8 cellular contexts compared by ENCODE assay signal in the genomic region with DNA sequence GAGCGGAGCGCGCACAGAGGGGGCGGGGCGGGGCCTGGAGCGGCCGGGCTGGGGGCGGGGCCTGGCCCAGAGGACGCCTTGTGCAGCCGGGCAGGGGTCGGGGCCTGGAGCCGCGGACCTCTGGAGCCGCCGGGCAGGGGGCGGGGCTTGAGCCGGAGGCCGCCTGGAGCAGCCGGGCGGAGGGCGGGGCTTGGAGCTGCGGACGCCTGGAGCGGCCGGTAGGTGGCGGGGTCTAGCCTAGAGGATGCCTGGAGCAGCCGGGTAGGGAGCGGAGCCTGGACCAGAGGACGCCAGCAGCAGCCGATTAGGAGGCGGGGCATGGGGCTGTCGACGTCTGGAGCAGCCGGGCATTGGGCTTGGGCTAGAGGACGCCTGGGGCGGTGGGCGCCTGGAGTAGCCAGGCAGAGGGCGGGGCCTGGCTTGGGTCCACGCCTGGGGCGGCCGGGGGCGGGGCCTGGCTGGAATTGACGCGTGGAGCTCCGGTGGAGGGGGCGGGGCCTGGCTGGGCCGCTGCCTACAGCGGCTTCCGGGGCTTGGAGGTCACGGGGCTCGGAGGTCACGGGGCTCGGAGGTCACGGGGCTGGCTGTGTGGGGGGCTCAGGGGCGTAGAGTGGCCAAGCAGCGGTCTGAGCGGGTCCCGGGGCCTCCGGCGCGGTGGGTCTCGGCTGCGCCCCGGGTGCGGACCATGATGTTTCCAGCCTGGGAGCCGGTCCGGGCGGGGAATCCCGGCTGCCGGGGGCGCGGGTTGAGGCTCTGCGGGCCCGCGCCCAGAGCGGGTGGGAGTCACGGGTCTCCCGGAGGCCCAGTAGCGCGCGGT. TPM values are rescaled to one million over a fixed set of nuclear protein-coding genes. Genes with fewer than 3 reads are reported as not detected.
DNase-seq lines count a peak whose midpoint lies in the region; ATAC-seq lines count a peak whose summit lies in the region.

TSS of gene ANKRD10 (minus strand) at position 13 of the 817 bp plus-strand sequence. CDS start 135 bp downstream, outside the sequence.

- peak within 1 kb of the TSS; percentile 97 for H3K4me3 Mint-ChIP-seq in memory B cell

- no peaks in the 10 kb centered on the region for H3K27me3 ChIP-seq in effector memory CD4-positive, alpha-beta T cell (replicated peaks; ENCODE audit: control insufficient read depth, insufficient read depth, low read length, poor library complexity, severe bottlenecking)

- peaks cover 42% of the 10 kb centered on the region for H3K4me1 Mint-ChIP-seq in memory B cell

- H3K4me3 ChIP-seq in effector memory CD4-positive, alpha-beta T cell (ENCODE audit: insufficient read depth, low read depth, low read length, poor library complexity, severe bottlenecking) = peak within 1 kb of the TSS; percentile 86

- POLR2A ChIA-PET in activated CD8-positive, alpha-beta memory T cell treated with anti-CD3 and anti-CD28 coated beads for 36 hours (lab: Charles Lee) = interaction anchor here (0.6 to 1.2 kb wide), 10 partner anchors 24 to 300 kb away, joined by 3 to 6 read pairs (median 4); partner anchors contain the start of gene NAXD

- H3K36me3 ChIP-seq in effector memory CD4-positive, alpha-beta T cell (ENCODE audit: control insufficient read depth, insufficient read depth, low read length) = no peaks in the 10 kb centered on the region

- DNase-seq in COR-L47 (lab: John Stamatoyannopoulos, UW) = peak; percentile 100
- DNase-seq in HT1080 (ENCODE audit: low read depth) = peak; percentile 99
- peak; percentile 98 to 99 for DNase-seq in NOMO-1 (lab: John Stamatoyannopoulos, UW; ENCODE audit: unreplicated experiment in 2 of 2)
- DNase-seq in effector memory CD4-positive, alpha-beta T cell = peak; percentile 84 to 87 (median 86)
- peak; percentile 96 to 97 for DNase-seq in memory B cell (ENCODE audit: low spot score in 2 of 2)
- peak; percentile 90 for DNase-seq in stimulated activated CD8-positive, alpha-beta memory T cell treated with anti-CD3 and anti-CD28 coated beads, Interleukin-12 subunit alpha, Interleukin-12 subunit beta, amount 100 ng/mL, for 24 hours (ENCODE audit: extremely low read depth)

- peak within 1 kb of the TSS; percentile 95 for H3K27ac Mint-ChIP-seq in memory B cell

- H3K9me3 ChIP-seq in effector memory CD4-positive, alpha-beta T cell (ENCODE audit: control insufficient read depth, low read length) = no peaks in the 10 kb centered on the region

- H3K27me3 Mint-ChIP-seq in memory B cell = no peaks in the 10 kb centered on the region

- peaks cover 2% of the 10 kb centered on the region for H3K36me3 Mint-ChIP-seq in memory B cell

- H3K9me3 Mint-ChIP-seq in memory B cell = no peaks in the 10 kb centered on the region

- H3K27ac ChIP-seq in effector memory CD4-positive, alpha-beta T cell (ENCODE audit: insufficient read depth, low read length, poor library complexity, severe bottlenecking) = peak within 1 kb of the TSS; percentile 84

- CTCF ChIA-PET in activated CD8-positive, alpha-beta memory T cell treated with anti-CD3 and anti-CD28 coated beads for 36 hours (lab: Charles Lee) = interaction anchor here (0.5 to 1.3 kb wide), 13 partner anchors 9 to 302 kb away, joined by 3 to 5 read pairs (median 3); no protein-coding TSS in a partner anchor

- ATAC-seq in GM21360 (IDR thresholded peaks at IDR 0.05; ENCODE audit: unreplicated experiment) (peak; percentile 75), memory B cell (ENCODE audit: low read depth) (peak; percentile 70)

- H3K4me1 ChIP-seq in effector memory CD4-positive, alpha-beta T cell (ENCODE audit: control insufficient read depth, insufficient read depth, low read length, poor library complexity, severe bottlenecking) = peaks cover 21% of the 10 kb centered on the region

RNA-seq across cellular contexts. Expression of gene ANKRD10, which starts in this region (rescaled TPM):
- 47.4 and 59.7 TPM in 2 replicates for total RNA-seq in HT1080 (2014; rRNA removed; shearing (Covaris generic))
- polyA plus RNA-seq in HT1080 (2015; cell fraction: cytosol; rRNA removed) = 18.0 and 22.2 TPM in 2 replicates
- 139 and 168 TPM in 2 replicates for polyA plus RNA-seq in HT1080 (2015; cell fraction: nucleus; rRNA removed)
- total RNA-seq in activated CD8-positive, alpha-beta memory T cell treated with anti-CD3 and anti-CD28 coated beads for 36 hours = 10 to 100 TPM; 70.0 to 70.4 TPM

Comparison
In these comparisons a context has a peak if more than half of its experiments do, and no peak if none do; other contexts are left out.
1. Peak in every context shown above with its lines: DNase-seq, ATAC-seq, H3K4me3 ChIP-seq and H3K27ac ChIP-seq.